38 cellular contexts compared by ENCODE assay signal in the genomic region with DNA sequence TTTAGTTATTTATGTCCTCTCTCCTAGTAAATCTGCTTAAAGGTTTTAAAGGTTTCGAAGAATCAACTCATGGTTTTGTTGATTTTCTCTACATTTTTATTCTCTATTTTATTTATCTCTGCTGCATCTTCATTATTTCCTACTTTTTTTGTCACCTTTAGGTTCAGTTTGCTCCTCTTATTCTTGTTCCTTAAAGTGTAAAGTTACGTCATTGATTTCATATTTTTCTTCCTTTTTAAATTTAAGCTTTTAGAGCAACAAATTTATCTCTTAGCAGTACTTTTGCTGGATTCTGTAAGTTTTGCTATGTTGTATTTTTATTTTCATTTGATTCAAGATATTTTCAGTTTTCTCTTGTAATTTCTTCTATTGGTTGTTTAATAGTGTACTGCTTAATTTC. TPM values are rescaled to one million over a fixed set of nuclear protein-coding genes. Genes with fewer than 3 reads are reported as not detected.
"Had no signal": no experiment of that assay in that cellular context is flagged by ENCODE, and none has a peak within 500 bp of the region (broad histone marks: within the 10 kb centered on the region; RNA-seq: fewer than 3 reads in every experiment).

No MANE protein-coding gene starts in this region.

- H3K9ac ChIP-seq: KMS-11 had no signal

- H3K4me2 ChIP-seq: KMS-11 had no signal

- H3K27ac ChIP-seq: KMS-11 had no signal

- H3K36me3 ChIP-seq: MG63 had no signal

- H3K9me3 ChIP-seq: MG63 had no signal

- H3K4me3 ChIP-seq: MG63 had no signal

- DNase-seq: Karpas-422, Kasumi-1, MG63, MM.1S, MV-4-11, NCI-H1048, NCI-H1092, NCI-H1092 treated with DMSO at 0.1 percent for 48 hours, NCI-H1105, NCI-H1105 treated with DMSO at 0.1 percent for 48 hours, NCI-H1417, NCI-H1417 treated with DMSO at 0.1 percent for 48 hours, NCI-H1436, NCI-H1436 treated with DMSO at 0.1 percent for 48 hours, NCI-H146, NCI-H1694, NCI-H1694 treated with DMSO at 0.1 percent for 48 hours, NCI-H187, NCI-H187 treated with DMSO at 0.1 percent for 48 hours, NCI-H1930, NCI-H2029, NCI-H2029 treated with DMSO at 0.1 percent for 48 hours, NCI-H2081, NCI-H2081 treated with DMSO at 0.1 percent for 48 hours, NCI-H2107, NCI-H2171, NCI-H2171 treated with DMSO at 0.1 percent for 48 hours, NCI-H2227 treated with DMSO at 0.1 percent for 48 hours, NCI-H226, NCI-H345, NCI-H446, NCI-H446 treated with DMSO at 0.1 percent for 48 hours, NCI-H510A had no signal

RNA-seq across cellular contexts. Expression of a gene that starts 10.7 kb away (rescaled TPM):
- total RNA-seq: LHCN-M2, M059J, MCF 10A, NCI-H460 had no signal
